8 cellular contexts compared by ENCODE assay signal in the genomic region with DNA sequence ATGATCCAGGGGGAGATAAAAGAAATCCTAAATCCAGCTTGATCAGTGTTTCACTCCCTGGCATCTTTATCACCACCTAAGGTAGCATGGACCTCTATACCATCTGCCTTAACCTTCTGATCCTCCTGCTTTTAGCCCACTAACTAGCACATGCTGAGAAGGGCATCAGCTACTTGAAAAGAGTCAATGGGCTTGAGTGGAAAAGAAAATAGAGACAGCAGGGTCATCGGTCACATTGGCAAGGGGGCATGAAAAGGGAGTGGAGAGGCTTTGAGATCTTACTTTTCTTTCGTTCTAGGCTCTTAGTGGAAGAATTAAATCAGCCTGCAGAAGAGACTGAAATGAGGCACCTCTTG. TPM values are rescaled to one million over a fixed set of nuclear protein-coding genes. Genes with fewer than 3 reads are reported as not detected.
DNase-seq lines count a peak whose midpoint lies in the region; ATAC-seq, FAIRE-seq and TF ChIP-seq lines count a peak whose summit lies in the region.

No MANE protein-coding gene starts in this region.

- CTCF ChIA-PET in endothelial cell of umbilical vein (lab: Charles Lee): interaction anchor here (1.0 to 2.6 kb wide), 7 partner anchors 12 to 87 kb away, joined by 3 to 9 read pairs (median 4); partner anchors contain the start of genes C15orf62 and VPS18

- no TSS peak for BruUV-seq in endothelial cell of umbilical vein (replicated peaks; lab: Mats Ljungman, UMichigan)

- peaks cover 17% of the 10 kb centered on the region for H3K36me3 ChIP-seq in DND-41 (ENCODE audit: insufficient read depth, low read length)
- no peaks in the 10 kb centered on the region for H3K36me3 ChIP-seq in OCI-LY3 (replicated peaks; ENCODE audit: low read depth, low read length)
- peaks cover 2 to 12% of the 10 kb centered on the region in 2 experiments for H3K36me3 ChIP-seq in endothelial cell of umbilical vein (ENCODE audit: control insufficient read depth in 2 of 2, extremely low read depth in 1 of 2, insufficient read depth in 2 of 2, low read length in 2 of 2)
- no peaks in the 10 kb centered on the region for H3K36me3 ChIP-seq in pancreas

- POLR2A ChIA-PET in endothelial cell of umbilical vein (lab: Charles Lee): interaction anchor here (0.6 to 0.7 kb wide), 2 partner anchors 12 to 112 kb away, joined by 4 to 5 read pairs; partner anchors contain the start of gene RAD51

- H3K27me3 ChIP-seq in DND-41 (ENCODE audit: insufficient read depth, low read length, poor library complexity) (no peaks in the 10 kb centered on the region), OCI-LY3 (ENCODE audit: low read depth, low read length) (no peaks in the 10 kb centered on the region), endothelial cell of umbilical vein (ENCODE audit: control insufficient read depth in 2 of 2, insufficient read depth in 2 of 2, low read length in 2 of 2) (no peaks in the 10 kb centered on the region), pancreas (no peaks in the 10 kb centered on the region)

- TF ChIP-seq POLR2A in endothelial cell of umbilical vein (IDR thresholded peaks at IDR 0.05; ENCODE audit: low read depth, low read length): no peak

- H2AFZ ChIP-seq in DND-41 (ENCODE audit: low read depth, low read length): peak overlapping the region; percentile 99
- H2AFZ ChIP-seq in OCI-LY3 (ENCODE audit: low read depth, low read length): peak overlapping the region; percentile 93
- H2AFZ ChIP-seq in endothelial cell of umbilical vein (ENCODE audit: low read depth, low read length): peak overlapping the region; percentile 95

- H3K4me1 ChIP-seq in DND-41 (ENCODE audit: insufficient read depth, low read length): peaks cover 25% of the 10 kb centered on the region
- H3K4me1 ChIP-seq in OCI-LY3 (ENCODE audit: low read length): peaks cover 12% of the 10 kb centered on the region
- peaks cover 14% of the 10 kb centered on the region for H3K4me1 ChIP-seq in endothelial cell of umbilical vein (ENCODE audit: control insufficient read depth, extremely low read depth, insufficient read depth, low read length)
- peaks cover 3 to 13% (median 7%) of the 10 kb centered on the region in 3 donors for H3K4me1 ChIP-seq in pancreas

- ATAC-seq in DND-41 (ENCODE audit: insufficient read depth, low read depth) (no peak), pancreas (no peak), HG03439 (IDR thresholded peaks at IDR 0.05; ENCODE audit: unreplicated experiment) (no peak), GM18502 (IDR thresholded peaks at IDR 0.05; ENCODE audit: poor library complexity, unreplicated experiment) (no peak)

- no peaks in the 10 kb centered on the region for H3K9me1 ChIP-seq in endothelial cell of umbilical vein (replicated peaks; ENCODE audit: control insufficient read depth, extremely low read depth, insufficient read depth, low read length)

- H3K9me3 ChIP-seq in DND-41 (ENCODE audit: insufficient read depth, low read length, severe bottlenecking) (no peaks in the 10 kb centered on the region), OCI-LY3 (ENCODE audit: insufficient read depth, low read length) (no peaks in the 10 kb centered on the region), endothelial cell of umbilical vein (replicated peaks; ENCODE audit: control insufficient read depth, insufficient read depth, low read length) (no peaks in the 10 kb centered on the region), pancreas (no peaks in the 10 kb centered on the region)

- FAIRE-seq in endothelial cell of umbilical vein (lab: Jason Lieb, UNC): no peak
- FAIRE-seq in pancreas (lab: Jason Lieb, UNC): no peak

- H3K9ac ChIP-seq in DND-41 (ENCODE audit: low read depth, low read length) (peak overlapping the region; percentile 87), OCI-LY3 (ENCODE audit: low read length) (peak overlapping the region; percentile 94), endothelial cell of umbilical vein (replicated peaks; ENCODE audit: extremely low read depth, insufficient read depth, low read length) (peak overlapping the region; percentile 66)

- 0 to 1% methylated on average over 2 of the region's 2 CpGs for WGBS in pancreas, 2 donors

- H3K4me2 ChIP-seq in DND-41 (ENCODE audit: insufficient read depth, low read length) (peak overlapping the region; percentile 88), OCI-LY3 (ENCODE audit: low read length) (peak overlapping the region; percentile 95), endothelial cell of umbilical vein (ENCODE audit: insufficient read depth, low read length) (peak overlapping the region; percentile 85)

- dilution Hi-C loops in endothelial cell of umbilical vein (cut with MboI; ENCODE audit: extremely low pct_ligation_motif_present, low sequenced_read_pairs): no loop called here

- H3K4me3 ChIP-seq in DND-41 (ENCODE audit: low read depth in 1 of 2, low read length in 2 of 2) (peak overlapping the region; percentile 77 to 92), OCI-LY3 (ENCODE audit: low read length) (peak overlapping the region; percentile 83), endothelial cell of umbilical vein (replicated peaks in 1 of 3; ENCODE audit: insufficient read depth in 1 of 3, low read depth in 1 of 3, low read length in 3 of 3) (peak overlapping the region; percentile 64 to 67 (median 64)), pancreas (peak overlapping the region; percentile 91 to 96 (median 93))

- DNase-seq in DND-41 (no peak), endothelial cell of umbilical vein (ENCODE audit: low read depth, low spot score) (no peak), pancreas (no peak), DMS153 (lab: John Stamatoyannopoulos, UW) (no peak), HCEC 1CT (no peak)

- peaks cover 50% of the 10 kb centered on the region for H3K79me2 ChIP-seq in DND-41 (ENCODE audit: insufficient read depth, low read length)
- peaks cover 10% of the 10 kb centered on the region for H3K79me2 ChIP-seq in OCI-LY3 (ENCODE audit: low read length)
- H3K79me2 ChIP-seq in endothelial cell of umbilical vein (ENCODE audit: control insufficient read depth, insufficient read depth, low read length): peaks cover 27% of the 10 kb centered on the region

- intact Hi-C loops in endothelial cell of umbilical vein (cut with micrococcal nuclease) (loop anchor here (1.0 to 10.0 kb wide), 6 partner anchors 10 to 212 kb away; partner anchors contain the start of genes KNL1 and RMDN3), pancreas (cut with DNase I) (no loop called here)

- TF ChIP-seq CTCF in DND-41 (IDR thresholded peaks at IDR 0.05; ENCODE audit: borderline replicate concordance, extremely low read depth, low read length, poor library complexity, severe bottlenecking) (no peak), OCI-LY3 (IDR thresholded peaks at IDR 0.05; ENCODE audit: low read depth, low read length) (no peak), endothelial cell of umbilical vein (IDR thresholded peaks at IDR 0.05; ENCODE audit: extremely low read depth in 1 of 2, insufficient read depth in 1 of 2, low read depth in 1 of 2, low read length in 2 of 2) (no peak), pancreas (IDR thresholded peaks at IDR 0.05) (no peak)

- H4K20me1 ChIP-seq in DND-41 (ENCODE audit: insufficient read depth, low read length) (no peaks in the 10 kb centered on the region), OCI-LY3 (ENCODE audit: insufficient read depth, low read length) (no peaks in the 10 kb centered on the region), endothelial cell of umbilical vein (replicated peaks; ENCODE audit: control insufficient read depth, extremely low read depth, insufficient read depth, low read length) (no peaks in the 10 kb centered on the region)

- H3K27ac ChIP-seq in DND-41 (ENCODE audit: low read length) (peak overlapping the region; percentile 97), OCI-LY3 (ENCODE audit: low read length) (peak overlapping the region; percentile 79), endothelial cell of umbilical vein (ENCODE audit: insufficient read depth, low read depth, low read length) (no peak overlapping the region), pancreas (peak overlapping the region; percentile 82 to 93 (median 89))

RNA-seq across cellular contexts. Expression of gene ZFYVE19, which starts 0.2 kb away (rescaled TPM):
- total RNA-seq in endothelial cell of umbilical vein: 24.8 and 29.7 TPM in 2 replicates
- 47.2 and 55.4 TPM in 2 replicates for polyA plus RNA-seq in endothelial cell of umbilical vein
- polyA plus RNA-seq in endothelial cell of umbilical vein (2011; cell fraction: cytosol; rRNA removed): 52.3 and 52.6 TPM in 2 replicates
- 190 and 203 TPM in 2 replicates for polyA plus RNA-seq in endothelial cell of umbilical vein (2011; cell fraction: nucleus; rRNA removed)
- 19.3 and 24.1 TPM in 2 replicates for polyA plus RNA-seq in endothelial cell of umbilical vein (2012)
- 27.3 and 33.5 TPM in 2 replicates for polyA minus RNA-seq in endothelial cell of umbilical vein
- 18.5 TPM for polyA minus RNA-seq in endothelial cell of umbilical vein (2011; cell fraction: cytosol; rRNA and poly(A)+ RNA removed)
- polyA minus RNA-seq in endothelial cell of umbilical vein (2011; cell fraction: nucleus; rRNA and poly(A)+ RNA removed): 17.6 and 25.4 TPM in 2 replicates
- 10 to 100 TPM in 2 of 6 donors, 1 to 10 TPM in 4; 7.4 to 14.4 (median 8.2) TPM for total RNA-seq in pancreas
- 10 to 100 TPM; 19.0 to 27.3 TPM for polyA plus RNA-seq in pancreas

RNA-seq across cellular contexts. Expression of gene DNAJC17, which starts 0.6 kb away (rescaled TPM):
- total RNA-seq in endothelial cell of umbilical vein (42.6 and 46.4 TPM in 2 replicates), pancreas (10 to 100 TPM; 12.2 to 23.1 (median 14.8) TPM)
- polyA plus RNA-seq in endothelial cell of umbilical vein (30.7 and 43.2 TPM in 2 replicates), pancreas (10 to 100 TPM; 54.9 to 57.6 TPM)
- 60.5 and 64.7 TPM in 2 replicates for polyA plus RNA-seq in endothelial cell of umbilical vein (2011; cell fraction: cytosol; rRNA removed)
- 98.3 and 125 TPM in 2 replicates for polyA plus RNA-seq in endothelial cell of umbilical vein (2011; cell fraction: nucleus; rRNA removed)
- polyA plus RNA-seq in endothelial cell of umbilical vein (2012): 24.9 and 29.7 TPM in 2 replicates
- polyA minus RNA-seq in endothelial cell of umbilical vein: 21.5 and 25.7 TPM in 2 replicates
- polyA minus RNA-seq in endothelial cell of umbilical vein (2011; cell fraction: cytosol; rRNA and poly(A)+ RNA removed): 18.1 TPM
- 13.8 and 19.4 TPM in 2 replicates for polyA minus RNA-seq in endothelial cell of umbilical vein (2011; cell fraction: nucleus; rRNA and poly(A)+ RNA removed)

RNA-seq across cellular contexts. Expression of gene PPP1R14D, which starts 21.9 kb away (rescaled TPM):
- not detected in 2 replicates for total RNA-seq in endothelial cell of umbilical vein
- polyA plus RNA-seq in endothelial cell of umbilical vein: not detected in 2 replicates
- polyA plus RNA-seq in endothelial cell of umbilical vein (2011; cell fraction: cytosol; rRNA removed): not detected in 2 replicates
- polyA plus RNA-seq in endothelial cell of umbilical vein (2011; cell fraction: nucleus; rRNA removed): not detected in 2 replicates
- not detected in 2 replicates for polyA plus RNA-seq in endothelial cell of umbilical vein (2012)
- polyA minus RNA-seq in endothelial cell of umbilical vein: not detected in 2 replicates
- not detected for polyA minus RNA-seq in endothelial cell of umbilical vein (2011; cell fraction: cytosol; rRNA and poly(A)+ RNA removed)
- not detected in 2 replicates for polyA minus RNA-seq in endothelial cell of umbilical vein (2011; cell fraction: nucleus; rRNA and poly(A)+ RNA removed)
- under 1 TPM in 2 of 6 donors, not detected in 4; 0.23 to 0.37 TPM for total RNA-seq in pancreas
- polyA plus RNA-seq in pancreas: 1 to 10 TPM in 1 of 2 donors, under 1 TPM in 1; 0.72 to 2.6 TPM

RNA-seq across cellular contexts. Expression of gene C15orf62, which starts 36.9 kb away (rescaled TPM):
- total RNA-seq in endothelial cell of umbilical vein: 0.38 and 0.44 TPM in 2 replicates
- 0.12 and 0.16 TPM in 2 replicates for polyA plus RNA-seq in endothelial cell of umbilical vein
- polyA plus RNA-seq in endothelial cell of umbilical vein (2011; cell fraction: cytosol; rRNA removed): 0.08 and 0.11 TPM in 2 replicates
- polyA plus RNA-seq in endothelial cell of umbilical vein (2011; cell fraction: nucleus; rRNA removed): 0.12 and 0.15 TPM in 2 replicates
- polyA plus RNA-seq in endothelial cell of umbilical vein (2012): 0.55 and 0.58 TPM in 2 replicates
- polyA minus RNA-seq in endothelial cell of umbilical vein: 0.19 TPM in 1 of 2 replicates, not detected in the other
- 1.2 TPM for polyA minus RNA-seq in endothelial cell of umbilical vein (2011; cell fraction: cytosol; rRNA and poly(A)+ RNA removed)
- polyA minus RNA-seq in endothelial cell of umbilical vein (2011; cell fraction: nucleus; rRNA and poly(A)+ RNA removed): not detected in 2 replicates
- total RNA-seq in pancreas: under 1 TPM in 5 of 6 donors, not detected in 1; 0.06 to 0.23 (median 0.12) TPM
- polyA plus RNA-seq in pancreas: under 1 TPM; 0.16 to 0.46 TPM

RNA-seq across cellular contexts. Expression of gene SPINT1, which starts 37.2 kb away (rescaled TPM):
- 3.6 and 4.2 TPM in 2 replicates for total RNA-seq in endothelial cell of umbilical vein
- polyA plus RNA-seq in endothelial cell of umbilical vein: 4.1 and 4.9 TPM in 2 replicates
- 1.9 and 2.8 TPM in 2 replicates for polyA plus RNA-seq in endothelial cell of umbilical vein (2011; cell fraction: cytosol; rRNA removed)
- polyA plus RNA-seq in endothelial cell of umbilical vein (2011; cell fraction: nucleus; rRNA removed): 1.7 and 3.3 TPM in 2 replicates
- 2.4 and 7.0 TPM in 2 replicates for polyA plus RNA-seq in endothelial cell of umbilical vein (2012)
- 3.5 and 4.6 TPM in 2 replicates for polyA minus RNA-seq in endothelial cell of umbilical vein
- not detected for polyA minus RNA-seq in endothelial cell of umbilical vein (2011; cell fraction: cytosol; rRNA and poly(A)+ RNA removed)
- 0.38 and 0.82 TPM in 2 replicates for polyA minus RNA-seq in endothelial cell of umbilical vein (2011; cell fraction: nucleus; rRNA and poly(A)+ RNA removed)
- 100 to 1,000 TPM in 1 of 6 donors, 10 to 100 TPM in 5; 39.6 to 123 (median 51.1) TPM for total RNA-seq in pancreas
- 10 to 100 TPM; 39.3 to 67.1 TPM for polyA plus RNA-seq in pancreas
